ENCODE assay signal across 24 cellular contexts in genomic region chr9:37946971-37947370, GRCh38. TPM values are rescaled to one million over a fixed set of nuclear protein-coding genes. Genes with fewer than 3 reads are reported as not detected.
DNase-seq lines count a peak whose midpoint lies in the region; ATAC-seq and TF ChIP-seq lines count a peak whose summit lies in the region.
"Had no signal": no experiment of that assay in that cellular context is flagged by ENCODE, and none has a peak within 500 bp of the region (broad histone marks: within the 10 kb centered on the region; RNA-seq: fewer than 3 reads in every experiment).

No MANE protein-coding gene starts in this region.

- ATAC-seq in stimulated activated effector memory CD8-positive, alpha-beta T cell treated with anti-CD3 and anti-CD28 coated beads, Interleukin-12 subunit alpha, Interleukin-12 subunit beta, amount 100 ng/mL, for 72 hours = no peak
- ATAC-seq in GM21526 (IDR thresholded peaks at IDR 0.05; ENCODE audit: low FRiP score, unreplicated experiment) (no peak), HG02588 (IDR thresholded peaks at IDR 0.05; ENCODE audit: unreplicated experiment) (no peak), HG02642 (IDR thresholded peaks at IDR 0.05; ENCODE audit: poor library complexity, unreplicated experiment) (no peak)

- in situ Hi-C loops in GM13976 (cut with MboI; ENCODE audit: low sequenced_read_pairs, unreplicated experiment) = no loop called here

- peaks cover 37% of the 10 kb centered on the region for H3K4me1 Mint-ChIP-seq in nephron
- H3K4me1 Mint-ChIP-seq in stimulated activated effector memory CD8-positive, alpha-beta T cell treated with anti-CD3 and anti-CD28 coated beads, Interleukin-12 subunit alpha, Interleukin-12 subunit beta, amount 100 ng/mL, for 72 hours = peaks cover 8% of the 10 kb centered on the region
- H3K4me1 Mint-ChIP-seq: CD4-positive, CD25-positive, alpha-beta regulatory T cell had no signal

- H3K4me1 ChIP-seq in BLaER1 (peaks cover 75% of the 10 kb centered on the region), Karpas-422 (ENCODE audit: low read length) (peaks cover 68% of the 10 kb centered on the region)

- H3K36me3 ChIP-seq in BLaER1 = no peaks in the 10 kb centered on the region
- H3K36me3 ChIP-seq in Karpas-422 (ENCODE audit: insufficient read depth, low read length) = peaks cover 11% of the 10 kb centered on the region; the same call in 1 of the 2 replicates

- no peaks in the 10 kb centered on the region for H3K27me3 Mint-ChIP-seq in nephron (ENCODE audit: low read depth)

- no peaks in the 10 kb centered on the region for H3K9me3 Mint-ChIP-seq in nephron
- no peaks in the 10 kb centered on the region for H3K9me3 Mint-ChIP-seq in stimulated activated effector memory CD8-positive, alpha-beta T cell treated with anti-CD3 and anti-CD28 coated beads, Interleukin-12 subunit alpha, Interleukin-12 subunit beta, amount 100 ng/mL, for 72 hours
- H3K9me3 Mint-ChIP-seq: CD4-positive, CD25-positive, alpha-beta regulatory T cell had no signal

- H2AFZ ChIP-seq in Karpas-422 (ENCODE audit: low read length) = no peak overlapping the region

- H3K4me3 Mint-ChIP-seq in nephron = no peak overlapping the region
- no peak overlapping the region for H3K4me3 Mint-ChIP-seq in stimulated activated effector memory CD8-positive, alpha-beta T cell treated with anti-CD3 and anti-CD28 coated beads, Interleukin-12 subunit alpha, Interleukin-12 subunit beta, amount 100 ng/mL, for 72 hours
- H3K4me3 Mint-ChIP-seq: CD4-positive, CD25-positive, alpha-beta regulatory T cell had no signal

- H3K36me3 Mint-ChIP-seq in nephron (ENCODE audit: low read depth) = peaks cover 6% of the 10 kb centered on the region
- no peaks in the 10 kb centered on the region for H3K36me3 Mint-ChIP-seq in stimulated activated effector memory CD8-positive, alpha-beta T cell treated with anti-CD3 and anti-CD28 coated beads, Interleukin-12 subunit alpha, Interleukin-12 subunit beta, amount 100 ng/mL, for 72 hours

- H3K9me3 ChIP-seq in BLaER1 (no peaks in the 10 kb centered on the region), Karpas-422 (ENCODE audit: low read length) (no peaks in the 10 kb centered on the region)
- H3K9me3 ChIP-seq: BE2C, SJSA1 had no signal

- TF ChIP-seq CTCF in nephron (IDR thresholded peaks at IDR 0.05; ENCODE audit: unreplicated experiment in 3 of 3) = no peak
- TF ChIP-seq CTCF in GM13976 (IDR thresholded peaks at IDR 0.05; ENCODE audit: borderline replicate concordance, control extremely low read depth, extremely low read depth, insufficient read depth, missing control alignments) = no peak

- DNase-seq in Karpas-422 (no peak), GM13976 (ENCODE audit: low spot score) (no peak)
- DNase-seq in stimulated activated effector memory CD8-positive, alpha-beta T cell treated with anti-CD3 and anti-CD28 coated beads, Interleukin-12 subunit alpha, Interleukin-12 subunit beta, amount 100 ng/mL, for 72 hours (ENCODE audit: low spot score in 2 of 2) = no peak
- DNase-seq: 8988T; ACHN; BE2C; CD4-positive, CD25-positive, alpha-beta regulatory T cell; HCEC 1CT; Kasumi-1; NCI-H1092 treated with DMSO at 0.1 percent for 48 hours; NCI-H1436; NCI-H187; NCI-H2081 treated with DMSO at 0.1 percent for 48 hours; NCI-H2171; NCI-H345; NCI-H510A treated with DMSO at 0.1 percent for 48 hours; NCI-H748 treated with DMSO at 0.1 percent for 48 hours; Right ventricle myocardium superior had no signal

- H3K27ac Mint-ChIP-seq in nephron = peak overlapping the region in 2 of 3 experiments; percentile 54 to 57
- H3K27ac Mint-ChIP-seq in stimulated activated effector memory CD8-positive, alpha-beta T cell treated with anti-CD3 and anti-CD28 coated beads, Interleukin-12 subunit alpha, Interleukin-12 subunit beta, amount 100 ng/mL, for 72 hours = peak overlapping the region; percentile 23
- H3K27ac Mint-ChIP-seq: CD4-positive, CD25-positive, alpha-beta regulatory T cell had no signal

- H4K20me1 ChIP-seq in BLaER1 (no peaks in the 10 kb centered on the region), Karpas-422 (ENCODE audit: insufficient read depth, low read depth, low read length) (peaks cover 16% of the 10 kb centered on the region; the same call in 1 of the 2 replicates)

- H3K4me3 ChIP-seq in BLaER1 (no peak overlapping the region), Karpas-422 (ENCODE audit: low read length) (no peak overlapping the region)
- H3K4me3 ChIP-seq: SJSA1 had no signal

- H3K9me2 ChIP-seq in Karpas-422 (replicated peaks; ENCODE audit: insufficient read depth, low read length) = no peaks in the 10 kb centered on the region

- H3K27me3 ChIP-seq in BLaER1 (no peaks in the 10 kb centered on the region; the same call in 1 of the 2 replicates), Karpas-422 (ENCODE audit: low read length) (no peaks in the 10 kb centered on the region)
- H3K27me3 ChIP-seq: BE2C, SJSA1 had no signal

- H3K4me2 ChIP-seq in BLaER1 (peak overlapping the region; percentile 80), Karpas-422 (ENCODE audit: low read depth, low read length, poor library complexity, severe bottlenecking) (no peak overlapping the region)

- H3K9ac ChIP-seq in BLaER1 (no peak overlapping the region; the same call in 1 of the 2 replicates), Karpas-422 (ENCODE audit: low read length) (peak overlapping the region; percentile 41; the same call in 1 of the 2 replicates)

- peak overlapping the region; percentile 35; the same call in 1 of the 2 replicates for H3K27ac ChIP-seq in BLaER1
- H3K27ac ChIP-seq in Karpas-422 (ENCODE audit: low read length) = peak overlapping the region; percentile 69
- H3K27ac ChIP-seq: SJSA1 had no signal

- no peaks in the 10 kb centered on the region for H3K79me2 ChIP-seq in Karpas-422 (ENCODE audit: low read length)

RNA-seq across cellular contexts. Expression of gene SLC25A51, which starts 43.0 kb away (rescaled TPM):
- total RNA-seq in Karpas-422 (2014; rRNA removed; shearing (Covaris generic); ENCODE audit: low replicate concordance) = 22.9 and 44.2 TPM in 2 replicates
